Comparison of ENCODE assay signal across 29 cellular contexts in the genomic region with DNA sequence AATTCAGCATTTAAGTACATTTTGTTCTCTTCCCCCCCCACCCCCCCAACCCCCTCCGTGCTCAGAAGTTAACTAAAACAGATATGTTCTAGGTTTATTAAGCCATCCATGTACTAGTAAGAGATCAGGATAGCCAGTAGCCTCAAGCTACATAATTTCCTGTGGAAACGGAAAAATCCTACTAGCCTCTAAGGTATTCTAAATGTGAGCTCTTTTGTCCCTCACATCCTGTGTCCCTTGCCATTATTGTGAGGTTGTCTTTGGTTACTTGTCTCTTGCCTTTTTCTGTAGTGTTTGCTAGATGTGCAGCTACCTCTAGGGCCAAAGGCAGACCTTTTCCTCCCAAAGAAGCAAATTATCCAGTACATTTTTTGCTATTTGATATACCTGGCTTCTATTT.
DNase-seq lines count a peak whose midpoint lies in the region; ATAC-seq, FAIRE-seq and TF ChIP-seq lines count a peak whose summit lies in the region.
"Had no signal": no experiment of that assay in that cellular context is flagged by ENCODE, and none has a peak within 500 bp of the region (broad histone marks: within the 10 kb centered on the region; RNA-seq: fewer than 3 reads in every experiment).

No MANE protein-coding gene starts in this region.

- no peaks in the 10 kb centered on the region for H3K9me3 Mint-ChIP-seq in effector memory CD8-positive, alpha-beta T cell
- H3K9me3 Mint-ChIP-seq: CD14-positive monocyte; CD8-positive, alpha-beta memory T cell; H9 had no signal

- H3K9ac ChIP-seq in H1 (replicated peaks in 1 of 4; ENCODE audit: extremely low read depth in 1 of 4, low read depth in 3 of 4, low read length in 3 of 4) = no peak overlapping the region

- H4K20me1 ChIP-seq in H1 (replicated peaks in 1 of 2; ENCODE audit: control insufficient read depth in 1 of 2, insufficient read depth in 2 of 2, low read length in 2 of 2) = no peaks in the 10 kb centered on the region

- H3K56ac ChIP-seq in H1 (replicated peaks; ENCODE audit: insufficient read length, low read depth, low read length) = no peak overlapping the region

- no peaks in the 10 kb centered on the region for H3K79me1 ChIP-seq in H1 (ENCODE audit: low read depth, low read length)

- no peak overlapping the region for H3K4me3 ChIP-seq in heart right ventricle
- no peak overlapping the region for H3K4me3 ChIP-seq in right atrium auricular region
- H3K4me3 ChIP-seq in H1 (ENCODE audit: extremely low read depth in 1 of 4, insufficient read depth in 2 of 4, low read depth in 3 of 4, low read length in 4 of 4) = no peak overlapping the region
- H3K4me3 ChIP-seq: SJSA1 had no signal

- H3K23me2 ChIP-seq in H1 (ENCODE audit: low read depth, low read length) = no peaks in the 10 kb centered on the region

- H3K27ac ChIP-seq in heart right ventricle = peak overlapping the region in 7 of 10 donors; percentile 14 to 61 (median 55)
- no peak overlapping the region for H3K27ac ChIP-seq in right atrium auricular region
- no peak overlapping the region for H3K27ac ChIP-seq in H1 (ENCODE audit: low read depth, low read length)
- H3K27ac ChIP-seq: SJSA1 had no signal

- H3K9me3 ChIP-seq in heart right ventricle (no peaks in the 10 kb centered on the region), right atrium auricular region (no peaks in the 10 kb centered on the region), H1 (ENCODE audit: insufficient read depth in 2 of 2, low read depth in 1 of 2, low read length in 1 of 2) (no peaks in the 10 kb centered on the region)
- H3K9me3 ChIP-seq: BE2C, SJSA1 had no signal

- no peak for TF ChIP-seq RAD21 in H1 (IDR thresholded peaks at IDR 0.05 in 1 of 2, conservative IDR thresholded peaks at IDR 0.05 in 1 of 2; ENCODE audit: low read depth in 2 of 2, low read length in 2 of 2)

- H3K4ac ChIP-seq in H1 (replicated peaks; ENCODE audit: insufficient read length, low read depth, low read length) = no peak overlapping the region

- no peak overlapping the region for H3K14ac ChIP-seq in H1 (ENCODE audit: insufficient read length)

- no peak for TF ChIP-seq POLR2A in H1 (IDR thresholded peaks at IDR 0.05; ENCODE audit: control extremely low read depth in 1 of 2, low read depth in 2 of 2, low read length in 2 of 2)

- FAIRE-seq in H1 (lab: Jason Lieb, UNC) = peak; percentile 24
- FAIRE-seq: GM12892, HepG2 had no signal

- no peak overlapping the region for H2AFZ ChIP-seq in H1 (ENCODE audit: low read length)

- no peaks in the 10 kb centered on the region for H3K27me3 Mint-ChIP-seq in effector memory CD8-positive, alpha-beta T cell
- H3K27me3 Mint-ChIP-seq: CD8-positive, alpha-beta memory T cell had no signal

- 47 to 55% methylated on average over 2 of the region's 2 CpGs for WGBS in heart right ventricle, 2 donors
- 62% methylated on average over 2 of the region's 2 CpGs; no CpG with 5 or more reads in 1 of the 2 experiments for WGBS in H1 (ENCODE audit: extremely low coverage in 1 of 2, insufficient coverage in 1 of 2, insufficient read length in 1 of 2, insufficient replicate concordance in 2 of 2, low coverage in 1 of 2, low lambda C conversion rate in 2 of 2, missing lambda C conversion rate in 1 of 2), 2 experiments

- H3K18ac ChIP-seq in H1 (ENCODE audit: extremely low read depth, low read length) = no peak overlapping the region

- TF ChIP-seq EP300 in H1 (IDR thresholded peaks at IDR 0.05; ENCODE audit: borderline replicate concordance in 1 of 2, low read depth in 2 of 2, low read length in 2 of 2) = no peak

- intact Hi-C loops in heart right ventricle (cut with DNase I) = loop anchor here in 6 of 10 donors (2.0 to 10.0 kb wide), 5 partner anchors 141 to 231 kb away; no protein-coding TSS in a partner anchor

- H2BK20ac ChIP-seq in H1 (ENCODE audit: low read length) = no peak overlapping the region

- H3K4me1 ChIP-seq in heart right ventricle (peaks cover 0 to 43% (median 26%) of the 10 kb centered on the region in 9 donors), right atrium auricular region (peaks cover 0 to 14% of the 10 kb centered on the region in 2 donors), H1 (replicated peaks in 1 of 4; ENCODE audit: control insufficient read depth in 3 of 4, insufficient read depth in 4 of 4, low read length in 3 of 4) (peaks cover 0 to 5% (median 0%) of the 10 kb centered on the region in 4 experiments; a peak in 1 of 7 replicates)
- H3K4me1 ChIP-seq: SJSA1 had no signal

- H2BK5ac ChIP-seq in H1 (ENCODE audit: low read depth, low read length) = no peak overlapping the region

- H3K36me3 Mint-ChIP-seq in effector memory CD8-positive, alpha-beta T cell (ENCODE audit: insufficient read depth) = no peaks in the 10 kb centered on the region

- H2BK120ac ChIP-seq in H1 (replicated peaks; ENCODE audit: low read depth, low read length) = no peak overlapping the region

- H4K8ac ChIP-seq in H1 (ENCODE audit: extremely low read depth, insufficient read depth, low read length) = no peak overlapping the region

- DNase-seq in NCI-H2081 (lab: John Stamatoyannopoulos, UW) (peak; percentile 34 to 51), NCI-H2081 treated with DMSO at 0.1 percent for 48 hours (lab: John Stamatoyannopoulos, UW) (no peak), heart right ventricle (no peak), right atrium auricular region (ENCODE audit: low spot score) (no peak), H1 (ENCODE audit: low read depth in 1 of 2, low spot score in 2 of 2) (no peak)
- DNase-seq in effector memory CD8-positive, alpha-beta T cell = no peak
- DNase-seq: 8988T; ACHN; BE2C; CD8-positive, alpha-beta memory T cell; DMS 273 treated with DMSO at 0.1 percent for 48 hours; DMS79 treated with DMSO at 0.1 percent for 48 hours; GF-D8; H9; Karpas-422; NCI-H1092; NCI-H187 treated with DMSO at 0.1 percent for 48 hours; NCI-H2171; NCI-H226; NCI-H510A; NCI-H774; Right ventricle myocardium superior; RPMI8226 had no signal

- TF ChIP-seq CTCF in heart right ventricle (IDR thresholded peaks at IDR 0.05) (no peak), right atrium auricular region (IDR thresholded peaks at IDR 0.05) (no peak), H1 (IDR thresholded peaks at IDR 0.05; ENCODE audit: control extremely low read depth in 1 of 3, insufficient read depth in 1 of 3, low read depth in 1 of 3, low read length in 3 of 3) (no peak)

- no peak overlapping the region for H4K5ac ChIP-seq in H1 (ENCODE audit: insufficient read length, low read depth, low read length)

- POLR2A ChIA-PET in H1 (lab: Charles Lee; ENCODE audit: partially characterized antibody) = interaction anchor here (0.7 kb wide), 1 partner anchor 11 kb away, joined by 3 read pairs; no protein-coding TSS in a partner anchor

- no peak overlapping the region for H4K91ac ChIP-seq in H1 (replicated peaks; ENCODE audit: insufficient read length, low read length)

- no peaks in the 10 kb centered on the region for H3K79me2 ChIP-seq in H1 (ENCODE audit: control insufficient read depth in 1 of 2, insufficient read depth in 2 of 2, low read length in 2 of 2)

- H3K36me3 ChIP-seq in heart right ventricle (no peaks in the 10 kb centered on the region), right atrium auricular region (no peaks in the 10 kb centered on the region), H1 (ENCODE audit: control insufficient read depth in 2 of 4, insufficient read depth in 4 of 4, low read length in 3 of 4) (no peaks in the 10 kb centered on the region)
- H3K36me3 ChIP-seq: BE2C, SJSA1 had no signal

- CTCF ChIA-PET in H1 (lab: Charles Lee; ENCODE audit: partially characterized antibody) = interaction anchor here (1.0 to 19.9 kb wide), 14 partner anchors 10 to 232 kb away, joined by 3 to 417 read pairs (median 4); no protein-coding TSS in a partner anchor

- no peak overlapping the region for H2BK15ac ChIP-seq in H1 (ENCODE audit: low read length)

- no peak overlapping the region for H2BK12ac ChIP-seq in H1 (ENCODE audit: low read depth, low read length)

- H3K27ac Mint-ChIP-seq in effector memory CD8-positive, alpha-beta T cell = no peak overlapping the region
- H3K27ac Mint-ChIP-seq: CD14-positive monocyte; CD8-positive, alpha-beta memory T cell; H9 had no signal

- no peak overlapping the region for H2AK5ac ChIP-seq in H1 (ENCODE audit: low read depth, low read length)

- no peak overlapping the region for H3K4me2 ChIP-seq in H1 (ENCODE audit: insufficient read depth in 1 of 2, low read depth in 2 of 2, low read length in 2 of 2)

- H3K27me3 ChIP-seq in heart right ventricle (no peaks in the 10 kb centered on the region), right atrium auricular region (no peaks in the 10 kb centered on the region), H1 (replicated peaks in 1 of 4; ENCODE audit: control insufficient read depth in 3 of 4, extremely low read depth in 1 of 4, insufficient read depth in 3 of 4, low read length in 3 of 4) (no peaks in the 10 kb centered on the region)
- H3K27me3 ChIP-seq: BE2C had no signal

- H3K23ac ChIP-seq in H1 (ENCODE audit: insufficient read length) = no peak overlapping the region

- peak in 2 of 8 donors; percentile 17 to 29 for ATAC-seq in heart right ventricle
- ATAC-seq in effector memory CD8-positive, alpha-beta T cell (replicated peaks) = no peak
- ATAC-seq in GM19023 (IDR thresholded peaks at IDR 0.05; ENCODE audit: unreplicated experiment) = no peak
- ATAC-seq in GM18870 (IDR thresholded peaks at IDR 0.05; ENCODE audit: unreplicated experiment) = no peak
- ATAC-seq: HepG2 had no signal

- no peak overlapping the region for H3K4me3 Mint-ChIP-seq in effector memory CD8-positive, alpha-beta T cell
- H3K4me3 Mint-ChIP-seq: CD14-positive monocyte; CD8-positive, alpha-beta memory T cell; H9 had no signal

- peaks cover 2 to 6% of the 10 kb centered on the region in 2 donors for H3K4me1 Mint-ChIP-seq in effector memory CD8-positive, alpha-beta T cell (ENCODE audit: low read depth in 2 of 2)

TF ChIP-seq in H1, 55 proteins besides CTCF, POLR2A, EP300 and RAD21 (continues in another document):
- TF ChIP-seq, protein P1, sequence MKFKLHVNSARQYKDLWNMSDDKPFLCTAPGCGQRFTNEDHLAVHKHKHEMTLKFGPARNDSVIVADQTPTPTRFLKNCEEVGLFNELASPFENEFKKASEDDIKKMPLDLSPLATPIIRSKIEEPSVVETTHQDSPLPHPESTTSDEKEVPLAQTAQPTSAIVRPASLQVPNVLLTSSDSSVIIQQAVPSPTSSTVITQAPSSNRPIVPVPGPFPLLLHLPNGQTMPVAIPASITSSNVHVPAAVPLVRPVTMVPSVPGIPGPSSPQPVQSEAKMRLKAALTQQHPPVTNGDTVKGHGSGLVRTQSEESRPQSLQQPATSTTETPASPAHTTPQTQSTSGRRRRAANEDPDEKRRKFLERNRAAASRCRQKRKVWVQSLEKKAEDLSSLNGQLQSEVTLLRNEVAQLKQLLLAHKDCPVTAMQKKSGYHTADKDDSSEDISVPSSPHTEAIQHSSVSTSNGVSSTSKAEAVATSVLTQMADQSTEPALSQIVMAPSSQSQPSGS (IDR thresholded peaks at IDR 0.05; ENCODE audit: low read length) = no peak
- TF ChIP-seq, protein P2, sequence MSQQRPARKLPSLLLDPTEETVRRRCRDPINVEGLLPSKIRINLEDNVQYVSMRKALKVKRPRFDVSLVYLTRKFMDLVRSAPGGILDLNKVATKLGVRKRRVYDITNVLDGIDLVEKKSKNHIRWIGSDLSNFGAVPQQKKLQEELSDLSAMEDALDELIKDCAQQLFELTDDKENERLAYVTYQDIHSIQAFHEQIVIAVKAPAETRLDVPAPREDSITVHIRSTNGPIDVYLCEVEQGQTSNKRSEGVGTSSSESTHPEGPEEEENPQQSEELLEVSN (IDR thresholded peaks at IDR 0.05) = no peak

Comparison
In these comparisons a context has a peak if more than half of its experiments do, and no peak if none do; other contexts are left out.
1. DNase-seq: peak in NCI-H2081 (2 of 2); none in NCI-H2081 treated with DMSO at 0.1 percent for 48 hours (single experiment), heart right ventricle (0 of 2), right atrium auricular region (single experiment), H1 (0 of 2) and effector memory CD8-positive, alpha-beta T cell (0 of 3).
2. H3K27ac ChIP-seq: peak in heart right ventricle (7 of 10); none in right atrium auricular region (0 of 2) and H1 (single experiment).